In genomic region chr16:86578056-86578455, GRCh38 we compare ENCODE assay signal across 12 cellular contexts. TPM values are rescaled to one million over a fixed set of nuclear protein-coding genes. Genes with fewer than 3 reads are reported as not detected.
DNase-seq lines count a peak whose midpoint lies in the region; ATAC-seq, FAIRE-seq and TF ChIP-seq lines count a peak whose summit lies in the region.
"Had no signal": no experiment of that assay in that cellular context is flagged by ENCODE, and none has a peak within 500 bp of the region (broad histone marks: within the 10 kb centered on the region; RNA-seq: fewer than 3 reads in every experiment).

No MANE protein-coding gene starts in this region.

- CTCF ChIA-PET in HepG2 (lab: Yijun Ruan, JAX; ENCODE audit: low intra/inter-chr PET ratio, low total read pairs) = no interaction called here

- in situ Hi-C loops in HepG2 (cut with HindIII; ENCODE audit: extremely low pct_ligation_motif_present, low pct_unique_long_range_greater_than_20kb) (no loop called here), G401 (cut with HindIII; ENCODE audit: low sequenced_read_pairs) (no loop called here)

- TF ChIP-seq EP300 in HepG2 (IDR thresholded peaks at IDR 0.05; ENCODE audit: low read depth in 2 of 2, low read length in 2 of 2) (no peak), HepG2 (CRISPR knock-in tag; IDR thresholded peaks at IDR 0.05; ENCODE audit: borderline replicate concordance) (no peak)

- peak; percentile 77 for DNase-seq in Daoy (ENCODE audit: low read depth)
- peak; percentile 91 to 99 for DNase-seq in SJSA1 (ENCODE audit: low read depth in 1 of 2, low spot score in 2 of 2)
- DNase-seq in fibroblast of pulmonary artery (ENCODE audit: low read depth) = peak; percentile 57
- peak; percentile 30 for DNase-seq in osteoblast (ENCODE audit: insufficient read length, low spot score, missing footprints)
- DNase-seq in cerebellum (ENCODE audit: low spot score) = no peak
- no peak for DNase-seq in NCI-H446 (lab: John Stamatoyannopoulos, UW)
- no peak for DNase-seq in HepG2 (ENCODE audit: low spot score)
- no peak for DNase-seq in G401 (ENCODE audit: low spot score)
- DNase-seq: C1 segment of cervical spinal cord, NCI-H510A, T-helper 1 cell had no signal

- no peak for ATAC-seq in HepG2

- H3K79me2 ChIP-seq in osteoblast (ENCODE audit: insufficient read depth, low read length) (peaks cover 97% of the 10 kb centered on the region), HepG2 (ENCODE audit: insufficient read depth, low read length) (no peaks in the 10 kb centered on the region)

- POLR2A ChIA-PET in HepG2 (lab: Yijun Ruan, JAX) = no interaction called here

- TF ChIP-seq CTCF in fibroblast of pulmonary artery (IDR thresholded peaks at IDR 0.05; ENCODE audit: low read length, missing control alignments) (no peak), osteoblast (IDR thresholded peaks at IDR 0.05; ENCODE audit: extremely low read depth, low read depth, low read length) (no peak), HepG2 (CRISPR knock-in tag; IDR thresholded peaks at IDR 0.05) (no peak)

- TF ChIP-seq RAD21 in HepG2 (CRISPR knock-in tag; IDR thresholded peaks at IDR 0.05) = no peak

- H3K27me3 ChIP-seq in SJSA1 (replicated peaks) = no peaks in the 10 kb centered on the region
- H3K27me3 ChIP-seq in osteoblast (ENCODE audit: insufficient read depth, low read length) = no peaks in the 10 kb centered on the region
- peaks cover 4 to 90% of the 10 kb centered on the region in 2 experiments for H3K27me3 ChIP-seq in HepG2 (ENCODE audit: control insufficient read depth in 1 of 2, insufficient read depth in 2 of 2, low read length in 2 of 2)

- intact Hi-C loops in HepG2 (cut with micrococcal nuclease; ENCODE audit: unreplicated experiment) = no loop called here

- H3K4me2 ChIP-seq in osteoblast (ENCODE audit: insufficient read depth, low read length) (no peak overlapping the region), HepG2 (ENCODE audit: low read depth, low read length) (no peak overlapping the region)

- WGBS in HepG2 (ENCODE audit: low lambda C conversion rate) = 3% methylated on average over 10 of the region's 10 CpGs

- FAIRE-seq in HepG2 (lab: Jason Lieb, UNC) = no peak

- no peak for TF ChIP-seq POLR2A in HepG2 (IDR thresholded peaks at IDR 0.05; ENCODE audit: insufficient read depth in 1 of 2, low read depth in 2 of 2, low read length in 2 of 2)

- H3K27ac ChIP-seq in SJSA1 (peak overlapping the region; percentile 90), osteoblast (ENCODE audit: low read depth, low read length) (peak overlapping the region; percentile 96), HepG2 (ENCODE audit: extremely low read length, insufficient read depth, low read length) (no peak overlapping the region)
- H3K27ac ChIP-seq: foreskin keratinocyte had no signal

- no peak overlapping the region for H3K9ac ChIP-seq in HepG2 (ENCODE audit: insufficient read depth, low read depth, low read length)

- H4K20me1 ChIP-seq in osteoblast (ENCODE audit: insufficient read depth, low read length) = no peaks in the 10 kb centered on the region
- peaks cover 3% of the 10 kb centered on the region; the same call in 1 of the 2 replicates for H4K20me1 ChIP-seq in HepG2 (ENCODE audit: insufficient read depth, low read length)

- no TSS peak for BruUV-seq in HepG2 (replicated peaks; lab: Mats Ljungman, UMichigan)

- H2AFZ ChIP-seq in osteoblast (ENCODE audit: low read length) (no peak overlapping the region), HepG2 (ENCODE audit: low read length) (no peak overlapping the region)

- H3K36me3 ChIP-seq in SJSA1 (peaks cover 73% of the 10 kb centered on the region), osteoblast (ENCODE audit: insufficient read depth, low read length) (peaks cover 43% of the 10 kb centered on the region), HepG2 (replicated peaks in 1 of 2; ENCODE audit: control insufficient read depth in 1 of 2, insufficient read depth in 2 of 2, low read length in 2 of 2) (no peaks in the 10 kb centered on the region)

- no peaks in the 10 kb centered on the region for H3K9me3 ChIP-seq in SJSA1 (replicated peaks)
- no peaks in the 10 kb centered on the region for H3K9me3 ChIP-seq in osteoblast (ENCODE audit: low read depth, low read length)
- H3K9me3 ChIP-seq in HepG2 (ENCODE audit: low read length) = no peaks in the 10 kb centered on the region

- H3K4me3 ChIP-seq in SJSA1 (peak overlapping the region; percentile 0; the same call in 1 of the 2 replicates), fibroblast of pulmonary artery (replicated peaks; ENCODE audit: low read depth, low read length) (peak overlapping the region; percentile 5), osteoblast (ENCODE audit: insufficient read depth, low read length) (no peak overlapping the region), HepG2 (replicated peaks in 1 of 3; ENCODE audit: insufficient read depth in 1 of 3, low read depth in 2 of 3, low read length in 3 of 3) (no peak overlapping the region)

- H3K4me1 ChIP-seq in SJSA1 (replicated peaks) (peaks cover 57% of the 10 kb centered on the region), osteoblast (ENCODE audit: insufficient read depth, low read length) (peaks cover 15% of the 10 kb centered on the region), HepG2 (ENCODE audit: insufficient read depth, low read length) (peaks cover 9% of the 10 kb centered on the region)
- H3K4me1 ChIP-seq: foreskin keratinocyte had no signal

RNA-seq across cellular contexts. Expression of gene FOXL1, which starts 0.3 kb away (rescaled TPM):
- 4.9 and 5.0 TPM in 2 replicates for total RNA-seq in Daoy (2014; rRNA removed; shearing (Covaris generic))
- 39.4 and 43.2 TPM in 2 replicates for total RNA-seq in SJSA1 (2014; rRNA removed; shearing (Covaris generic))
- total RNA-seq in osteoblast (2.5 and 3.2 TPM in 2 replicates), cerebellum (0.36 TPM), HepG2 (2016; rRNA removed; fragmentation: Illumina TruSeq; extraction: Trizol) (not detected in 2 replicates)
- not detected in 2 replicates for total RNA-seq in HepG2 (2016; cell fraction: cytosol; rRNA removed; fragmentation: Illumina TruSeq; extraction: Trizol; ENCODE audit: low read depth)
- total RNA-seq in HepG2 (2016; cell fraction: insoluble cytoplasmic fraction; rRNA removed; fragmentation: Illumina TruSeq; extraction: Trizol) = not detected in 2 replicates
- not detected in 2 replicates for total RNA-seq in HepG2 (2016; cell fraction: membrane; rRNA removed; fragmentation: Illumina TruSeq; extraction: Trizol)
- not detected in 2 replicates for total RNA-seq in HepG2 (2016; cell fraction: nucleus; rRNA removed; fragmentation: Illumina TruSeq; extraction: Trizol)
- polyA plus RNA-seq in HepG2 (2011; rRNA removed) = not detected in 2 replicates
- 0.01 TPM in 1 of 2 replicates, not detected in the other for polyA plus RNA-seq in HepG2 (2011; cell fraction: cytosol; rRNA removed)
- not detected in 2 replicates for polyA plus RNA-seq in HepG2 (2011; cell fraction: nucleus; rRNA removed)
- polyA plus RNA-seq in HepG2 (2012) = not detected in 2 replicates
- polyA plus RNA-seq in HepG2 (2016; cell fraction: cytosol; fragmentation: Illumina TruSeq; extraction: Trizol; ENCODE audit: low read depth) = not detected in 2 replicates
- polyA plus RNA-seq in HepG2 (2016; cell fraction: insoluble cytoplasmic fraction; fragmentation: Illumina TruSeq; extraction: Trizol; ENCODE audit: low read depth) = not detected in 2 replicates
- not detected in 2 replicates for polyA plus RNA-seq in HepG2 (2016; cell fraction: membrane; fragmentation: Illumina TruSeq; extraction: Trizol; ENCODE audit: low read depth)
- polyA plus RNA-seq in HepG2 (2016; cell fraction: nucleus; fragmentation: Illumina TruSeq; extraction: Trizol; ENCODE audit: insufficient read depth, low read depth) = not detected in 2 replicates
- 1.1 TPM in 1 of 2 replicates, not detected in the other for polyA minus RNA-seq in HepG2 (2011; rRNA and poly(A)+ RNA removed; ENCODE audit: low replicate concordance)
- not detected in 2 replicates for polyA minus RNA-seq in HepG2 (2011; cell fraction: cytosol; rRNA and poly(A)+ RNA removed)
- polyA minus RNA-seq in HepG2 (2011; cell fraction: nucleus; rRNA and poly(A)+ RNA removed) = not detected in 2 replicates
- 1.5 and 3.1 TPM in 2 replicates for total RNA-seq in G401 (2014; rRNA removed; shearing (Covaris generic))

RNA-seq across cellular contexts. Expression of gene FOXC2, which starts 11.4 kb away (rescaled TPM):
- total RNA-seq in Daoy (2014; rRNA removed; shearing (Covaris generic)) = 4.6 and 5.4 TPM in 2 replicates
- total RNA-seq in SJSA1 (2014; rRNA removed; shearing (Covaris generic)) = 3.9 and 5.5 TPM in 2 replicates
- total RNA-seq in osteoblast (2.2 and 2.4 TPM in 2 replicates), cerebellum (0.45 TPM), HepG2 (2016; rRNA removed; fragmentation: Illumina TruSeq; extraction: Trizol) (not detected in 2 replicates)
- not detected in 2 replicates for total RNA-seq in HepG2 (2016; cell fraction: cytosol; rRNA removed; fragmentation: Illumina TruSeq; extraction: Trizol; ENCODE audit: low read depth)
- not detected in 2 replicates for total RNA-seq in HepG2 (2016; cell fraction: insoluble cytoplasmic fraction; rRNA removed; fragmentation: Illumina TruSeq; extraction: Trizol)
- total RNA-seq in HepG2 (2016; cell fraction: membrane; rRNA removed; fragmentation: Illumina TruSeq; extraction: Trizol) = not detected in 2 replicates
- not detected in 2 replicates for total RNA-seq in HepG2 (2016; cell fraction: nucleus; rRNA removed; fragmentation: Illumina TruSeq; extraction: Trizol)
- 0.05 TPM in 1 of 2 replicates, not detected in the other for polyA plus RNA-seq in HepG2 (2011; rRNA removed)
- not detected in 2 replicates for polyA plus RNA-seq in HepG2 (2011; cell fraction: cytosol; rRNA removed)
- 0.26 and 0.31 TPM in 2 replicates for polyA plus RNA-seq in HepG2 (2011; cell fraction: nucleus; rRNA removed)
- polyA plus RNA-seq in HepG2 (2012) = 0.08 TPM in 1 of 2 replicates, not detected in the other
- polyA plus RNA-seq in HepG2 (2016; cell fraction: cytosol; fragmentation: Illumina TruSeq; extraction: Trizol; ENCODE audit: low read depth) = not detected in 2 replicates
- polyA plus RNA-seq in HepG2 (2016; cell fraction: insoluble cytoplasmic fraction; fragmentation: Illumina TruSeq; extraction: Trizol; ENCODE audit: low read depth) = not detected in 2 replicates
- not detected in 2 replicates for polyA plus RNA-seq in HepG2 (2016; cell fraction: membrane; fragmentation: Illumina TruSeq; extraction: Trizol; ENCODE audit: low read depth)
- not detected in 2 replicates for polyA plus RNA-seq in HepG2 (2016; cell fraction: nucleus; fragmentation: Illumina TruSeq; extraction: Trizol; ENCODE audit: insufficient read depth, low read depth)
- 0.82 TPM in 1 of 2 replicates, not detected in the other for polyA minus RNA-seq in HepG2 (2011; rRNA and poly(A)+ RNA removed; ENCODE audit: low replicate concordance)
- polyA minus RNA-seq in HepG2 (2011; cell fraction: cytosol; rRNA and poly(A)+ RNA removed) = not detected in 2 replicates
- polyA minus RNA-seq in HepG2 (2011; cell fraction: nucleus; rRNA and poly(A)+ RNA removed) = 0.13 TPM in 1 of 2 replicates, not detected in the other
- total RNA-seq in G401 (2014; rRNA removed; shearing (Covaris generic)) = 7.0 and 7.6 TPM in 2 replicates
- total RNA-seq: foreskin keratinocyte had no signal
- polyA plus RNA-seq: foreskin keratinocyte had no signal

RNA-seq across cellular contexts. Expression of gene MTHFSD, which starts 23.0 kb away (rescaled TPM):
- 6.5 and 13.9 TPM in 2 replicates for total RNA-seq in Daoy (2014; rRNA removed; shearing (Covaris generic))
- 9.4 and 11.7 TPM in 2 replicates for total RNA-seq in SJSA1 (2014; rRNA removed; shearing (Covaris generic))
- total RNA-seq in osteoblast = 18.5 and 20.3 TPM in 2 replicates
- 26.4 TPM for total RNA-seq in cerebellum
- 8.9 and 16.3 TPM in 2 replicates for total RNA-seq in HepG2 (2016; rRNA removed; fragmentation: Illumina TruSeq; extraction: Trizol)
- 3.0 and 3.2 TPM in 2 replicates for total RNA-seq in HepG2 (2016; cell fraction: cytosol; rRNA removed; fragmentation: Illumina TruSeq; extraction: Trizol; ENCODE audit: low read depth)
- total RNA-seq in HepG2 (2016; cell fraction: insoluble cytoplasmic fraction; rRNA removed; fragmentation: Illumina TruSeq; extraction: Trizol) = 9.5 and 14.5 TPM in 2 replicates
- total RNA-seq in HepG2 (2016; cell fraction: membrane; rRNA removed; fragmentation: Illumina TruSeq; extraction: Trizol) = 6.0 and 6.1 TPM in 2 replicates
- total RNA-seq in HepG2 (2016; cell fraction: nucleus; rRNA removed; fragmentation: Illumina TruSeq; extraction: Trizol) = 21.7 and 25.7 TPM in 2 replicates
- 14.2 and 15.8 TPM in 2 replicates for polyA plus RNA-seq in HepG2 (2011; rRNA removed)
- 5.8 and 6.4 TPM in 2 replicates for polyA plus RNA-seq in HepG2 (2011; cell fraction: cytosol; rRNA removed)
- 85.9 and 86.6 TPM in 2 replicates for polyA plus RNA-seq in HepG2 (2011; cell fraction: nucleus; rRNA removed)
- polyA plus RNA-seq in HepG2 (2012) = 8.3 and 11.3 TPM in 2 replicates
- 1.9 and 2.3 TPM in 2 replicates for polyA plus RNA-seq in HepG2 (2016; cell fraction: cytosol; fragmentation: Illumina TruSeq; extraction: Trizol; ENCODE audit: low read depth)
- 9.8 and 13.1 TPM in 2 replicates for polyA plus RNA-seq in HepG2 (2016; cell fraction: insoluble cytoplasmic fraction; fragmentation: Illumina TruSeq; extraction: Trizol; ENCODE audit: low read depth)
- 4.8 and 5.1 TPM in 2 replicates for polyA plus RNA-seq in HepG2 (2016; cell fraction: membrane; fragmentation: Illumina TruSeq; extraction: Trizol; ENCODE audit: low read depth)
- polyA plus RNA-seq in HepG2 (2016; cell fraction: nucleus; fragmentation: Illumina TruSeq; extraction: Trizol; ENCODE audit: insufficient read depth, low read depth) = 28.2 and 29.9 TPM in 2 replicates
- 27.7 and 27.8 TPM in 2 replicates for polyA minus RNA-seq in HepG2 (2011; rRNA and poly(A)+ RNA removed; ENCODE audit: low replicate concordance)
- 5.9 and 9.4 TPM in 2 replicates for polyA minus RNA-seq in HepG2 (2011; cell fraction: cytosol; rRNA and poly(A)+ RNA removed)
- 76.5 and 82.9 TPM in 2 replicates for polyA minus RNA-seq in HepG2 (2011; cell fraction: nucleus; rRNA and poly(A)+ RNA removed)
- total RNA-seq in G401 (2014; rRNA removed; shearing (Covaris generic)) = 8.2 and 10.1 TPM in 2 replicates

Comparison
In these comparisons a context has a peak if more than half of its experiments do, and no peak if none do; other contexts are left out.
1. DNase-seq: peak in Daoy (single experiment), SJSA1 (2 of 2), fibroblast of pulmonary artery (single experiment) and osteoblast (single experiment); none in cerebellum (single experiment), NCI-H446 (0 of 2), HepG2 (single experiment) and G401 (single experiment).
2. H3K4me3 ChIP-seq: peak in SJSA1 (single experiment) and fibroblast of pulmonary artery (single experiment); none in osteoblast (single experiment) and HepG2 (0 of 3).